ENCODE assay signal across 1 cellular context in genomic region chr1:193299038-193299437, GRCh38.
TF ChIP-seq lines count a peak whose summit lies in the region.

No MANE protein-coding gene starts in this region.

TF ChIP-seq in WTC11, 78 proteins besides CTCF, POLR2A, EP300 and RAD21 (continued from another document):
- TF ChIP-seq ZNF532 (CRISPR knock-in tag; IDR thresholded peaks at IDR 0.05; ENCODE audit: borderline replicate concordance) (no peak), E2F5 (CRISPR knock-in tag; IDR thresholded peaks at IDR 0.05) (no peak)
